ENCODE assay signal across 19 cellular contexts in the genomic region with DNA sequence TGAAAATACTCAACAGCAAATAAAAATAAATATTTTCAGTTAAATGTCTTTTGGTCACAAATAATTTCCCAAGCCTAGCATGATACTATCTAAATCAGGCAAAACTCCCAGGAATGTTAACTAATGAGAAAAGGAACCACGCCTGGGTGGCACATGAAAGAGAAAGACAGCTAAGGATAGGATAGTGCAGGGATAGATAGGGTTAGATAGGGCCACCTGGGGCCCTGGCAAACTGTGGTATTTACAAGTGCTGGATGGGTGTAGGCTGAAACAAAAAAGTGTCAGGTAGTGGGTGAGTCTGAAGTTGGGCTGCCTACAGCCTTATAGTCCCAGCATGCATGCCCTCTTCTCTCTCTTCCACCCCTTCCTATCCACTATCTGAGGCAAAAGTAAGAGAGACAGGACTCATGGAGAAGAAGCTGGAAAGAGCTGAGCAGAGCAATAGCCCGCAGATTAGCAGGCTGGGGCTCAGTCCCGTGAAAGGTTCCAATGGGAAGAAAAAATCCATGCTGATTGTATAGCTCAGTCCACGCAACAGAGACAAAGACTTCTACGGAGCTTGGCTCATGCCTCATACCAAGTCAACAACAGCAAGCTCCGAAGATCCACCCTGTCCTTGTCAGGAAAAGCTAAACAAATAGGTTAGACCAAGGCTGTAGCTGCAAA.
"Had no signal": no experiment of that assay in that cellular context is flagged by ENCODE, and none has a peak within 500 bp of the region (broad histone marks: within the 10 kb centered on the region; RNA-seq: fewer than 3 reads in every experiment).

No MANE protein-coding gene starts in this region.

- H3K4me1 ChIP-seq: breast epithelium, esophagus muscularis mucosa, psoas muscle, right lobe of liver, transverse colon had no signal

- H3K27ac ChIP-seq: breast epithelium, esophagus muscularis mucosa, psoas muscle, right lobe of liver, transverse colon had no signal

- H3K27ac Mint-ChIP-seq: activated naive CD8-positive, alpha-beta T cell treated with anti-CD3 and anti-CD28 coated beads, Interleukin-2, amount 10 ng/mL, durations not matched to agents 7 days and 5 days; immature natural killer cell; naive thymus-derived CD8-positive, alpha-beta T cell; stimulated activated naive B cell treated with anti-CD40 and anti-IgM and Interleukin-4, amounts not matched to agents 10 μg/mL and 1 μg/mL and 100 μg/mL, for 72 hours; T-helper 2 cell treated with Interferon-gamma antibody and Interleukin-4, amounts not matched to agents 5 μg/mL and 100 μg/mL, for 36 hours had no signal

- H3K36me3 Mint-ChIP-seq: activated naive CD8-positive, alpha-beta T cell treated with anti-CD3 and anti-CD28 coated beads, Interleukin-2, amount 10 ng/mL, durations not matched to agents 7 days and 5 days; immature natural killer cell; naive thymus-derived CD8-positive, alpha-beta T cell; stimulated activated naive B cell treated with anti-CD40 and anti-IgM and Interleukin-4, amounts not matched to agents 10 μg/mL and 1 μg/mL and 100 μg/mL, for 72 hours had no signal

- H3K9me3 ChIP-seq: esophagus muscularis mucosa, mucosa of descending colon, psoas muscle, right lobe of liver, transverse colon had no signal

- H3K27me3 ChIP-seq: breast epithelium, esophagus muscularis mucosa, right lobe of liver, transverse colon had no signal

- H3K27me3 Mint-ChIP-seq: activated naive CD8-positive, alpha-beta T cell treated with anti-CD3 and anti-CD28 coated beads, Interleukin-2, amount 10 ng/mL, durations not matched to agents 7 days and 5 days; stimulated activated naive B cell treated with anti-CD40 and anti-IgM and Interleukin-4, amounts not matched to agents 10 μg/mL and 1 μg/mL and 100 μg/mL, for 72 hours had no signal

- H3K9me3 Mint-ChIP-seq: activated naive CD8-positive, alpha-beta T cell treated with anti-CD3 and anti-CD28 coated beads, Interleukin-2, amount 10 ng/mL, durations not matched to agents 7 days and 5 days; activated T-cell treated with anti-CD3 and anti-CD28 coated beads, Interleukin-2, amount 50 U/mL, for 4 hours; T-helper 2 cell treated with Interferon-gamma antibody and Interleukin-4, amounts not matched to agents 5 μg/mL and 100 μg/mL, for 36 hours had no signal

- H3K36me3 ChIP-seq: breast epithelium, esophagus muscularis mucosa, right lobe of liver, transverse colon had no signal

- H3K4me3 Mint-ChIP-seq: activated naive CD8-positive, alpha-beta T cell treated with anti-CD3 and anti-CD28 coated beads, Interleukin-2, amount 10 ng/mL, durations not matched to agents 7 days and 5 days; activated T-cell treated with anti-CD3 and anti-CD28 coated beads, Interleukin-2, amount 50 U/mL, for 4 hours; immature natural killer cell; naive thymus-derived CD8-positive, alpha-beta T cell; stimulated activated naive B cell treated with anti-CD40 and anti-IgM and Interleukin-4, amounts not matched to agents 10 μg/mL and 1 μg/mL and 100 μg/mL, for 72 hours; T-helper 2 cell treated with Interferon-gamma antibody and Interleukin-4, amounts not matched to agents 5 μg/mL and 100 μg/mL, for 36 hours had no signal

- H3K4me3 ChIP-seq: breast epithelium, esophagus muscularis mucosa, mucosa of descending colon, psoas muscle, right lobe of liver, transverse colon had no signal

- DNase-seq: activated CD4-positive, alpha-beta T cell treated with anti-CD3 and anti-CD28 coated beads, Interleukin-2, amount 50 U/mL, for 48 hours; activated CD4-positive, CD25-positive, alpha-beta regulatory T cell treated with anti-CD3 and anti-CD28 coated beads, Interleukin-2, amount 50 U/mL, for 72 hours; activated gamma-delta T cell; activated naive CD8-positive, alpha-beta T cell treated with anti-CD3 and anti-CD28 coated beads, Interleukin-2, amount 10 ng/mL, durations not matched to agents 7 days and 5 days; activated T-cell treated with anti-CD3 and anti-CD28 coated beads, Interleukin-2, amount 50 U/mL, for 4 hours; aorta; hypothalamus; immature natural killer cell; mammary epithelial cell; mucosa of descending colon; naive thymus-derived CD8-positive, alpha-beta T cell; psoas muscle; right lobe of liver; stimulated activated naive B cell treated with anti-CD40 and anti-IgM and Interleukin-4, amounts not matched to agents 10 μg/mL and 1 μg/mL and 100 μg/mL, for 72 hours; transverse colon had no signal

- ATAC-seq: activated T-cell treated with anti-CD3 and anti-CD28 coated beads, Interleukin-2, amount 50 U/mL, for 4 hours; left lobe of liver; mucosa of descending colon; naive thymus-derived CD8-positive, alpha-beta T cell; right lobe of liver; stimulated activated naive B cell treated with anti-CD40 and anti-IgM and Interleukin-4, amounts not matched to agents 10 μg/mL and 1 μg/mL and 100 μg/mL, for 72 hours had no signal

- H3K4me1 Mint-ChIP-seq: activated naive CD8-positive, alpha-beta T cell treated with anti-CD3 and anti-CD28 coated beads, Interleukin-2, amount 10 ng/mL, durations not matched to agents 7 days and 5 days; immature natural killer cell; naive thymus-derived CD8-positive, alpha-beta T cell; stimulated activated naive B cell treated with anti-CD40 and anti-IgM and Interleukin-4, amounts not matched to agents 10 μg/mL and 1 μg/mL and 100 μg/mL, for 72 hours had no signal
